In the genomic region with DNA sequence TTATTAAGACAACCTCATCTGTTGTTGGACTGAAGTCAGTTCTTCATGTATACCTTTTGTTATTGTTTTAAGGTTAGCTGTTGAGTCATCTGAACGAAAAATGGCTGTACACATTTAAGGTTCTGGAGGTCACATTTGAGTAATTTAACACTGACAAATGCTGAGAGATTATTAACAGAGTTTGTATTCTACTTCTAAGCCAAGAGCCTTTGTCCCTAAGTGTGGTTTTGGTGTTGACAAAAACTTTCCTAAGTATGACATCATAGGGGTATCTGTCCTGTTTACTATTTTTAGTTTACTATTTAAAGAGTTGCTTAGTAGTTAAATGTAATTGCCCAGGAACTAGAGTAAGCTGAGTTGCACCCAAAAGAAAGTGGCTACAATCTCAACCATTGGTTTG, we compare ENCODE assay signal across 10 cellular contexts.
DNase-seq lines count a peak whose midpoint lies in the region; ATAC-seq and TF ChIP-seq lines count a peak whose summit lies in the region.
"Had no signal": no experiment of that assay in that cellular context is flagged by ENCODE, and none has a peak within 500 bp of the region (broad histone marks: within the 10 kb centered on the region; RNA-seq: fewer than 3 reads in every experiment).

No MANE protein-coding gene starts in this region.

- H3K36me3 Mint-ChIP-seq in T-helper 2 cell treated with Interferon-gamma antibody and Interleukin-4, amounts not matched to agents 5 μg/mL and 100 μg/mL, for 36 hours (ENCODE audit: low read depth) = peaks cover 4% of the 10 kb centered on the region

- peaks cover 23% of the 10 kb centered on the region for H3K4me1 Mint-ChIP-seq in T-helper 2 cell treated with Interferon-gamma antibody and Interleukin-4, amounts not matched to agents 5 μg/mL and 100 μg/mL, for 36 hours (ENCODE audit: low read depth)

- no peak overlapping the region for H3K27ac Mint-ChIP-seq in T-helper 2 cell treated with Interferon-gamma antibody and Interleukin-4, amounts not matched to agents 5 μg/mL and 100 μg/mL, for 36 hours

- ATAC-seq in GM18502 (IDR thresholded peaks at IDR 0.05; ENCODE audit: poor library complexity, unreplicated experiment) = peak; percentile 69
- ATAC-seq in GM21447 (IDR thresholded peaks at IDR 0.05; ENCODE audit: unreplicated experiment) = peak; percentile 89
- peak; percentile 66 for ATAC-seq in HG03280 (IDR thresholded peaks at IDR 0.05; ENCODE audit: unreplicated experiment)

- no peaks in the 10 kb centered on the region for H3K27me3 Mint-ChIP-seq in T-helper 2 cell treated with Interferon-gamma antibody and Interleukin-4, amounts not matched to agents 5 μg/mL and 100 μg/mL, for 36 hours (ENCODE audit: low read depth)
- H3K27me3 Mint-ChIP-seq: CD4-positive, alpha-beta memory T cell had no signal

- DNase-seq in left ventricle myocardium inferior = no peak
- no peak for DNase-seq in NCI-H345 treated with DMSO at 0.1 percent for 48 hours (lab: John Stamatoyannopoulos, UW; ENCODE audit: unreplicated experiment)
- no peak for DNase-seq in T-helper 2 cell treated with Interferon-gamma antibody and Interleukin-4, amounts not matched to agents 5 μg/mL and 100 μg/mL, for 36 hours (ENCODE audit: low spot score)
- no peak for DNase-seq in HK-2 (ENCODE audit: unreplicated experiment)
- no peak for DNase-seq in HPDE6-E6E7 (ENCODE audit: extremely low spot score)
- DNase-seq: CD4-positive, alpha-beta memory T cell; NCI-H1694 had no signal

- peaks cover 9% of the 10 kb centered on the region for H3K9me3 Mint-ChIP-seq in T-helper 2 cell treated with Interferon-gamma antibody and Interleukin-4, amounts not matched to agents 5 μg/mL and 100 μg/mL, for 36 hours

- H3K9me3 ChIP-seq in left ventricle myocardium inferior (replicated peaks) = peaks cover 7% of the 10 kb centered on the region

- peak overlapping the region; percentile 38 for H3K27ac ChIP-seq in left ventricle myocardium inferior (replicated peaks)

- no peaks in the 10 kb centered on the region for H3K36me3 ChIP-seq in left ventricle myocardium inferior

- peaks cover 72% of the 10 kb centered on the region for H3K4me1 ChIP-seq in left ventricle myocardium inferior

- no peaks in the 10 kb centered on the region for H3K27me3 ChIP-seq in left ventricle myocardium inferior (ENCODE audit: low read depth)

- no peak overlapping the region for H3K4me3 Mint-ChIP-seq in T-helper 2 cell treated with Interferon-gamma antibody and Interleukin-4, amounts not matched to agents 5 μg/mL and 100 μg/mL, for 36 hours
- H3K4me3 Mint-ChIP-seq: CD4-positive, alpha-beta memory T cell had no signal

- intact Hi-C loops in left ventricle myocardium inferior (cut with micrococcal nuclease) = no loop called here

- H3K4me3 ChIP-seq in left ventricle myocardium inferior = peak overlapping the region; percentile 9

- no peak for TF ChIP-seq CTCF in left ventricle myocardium inferior (IDR thresholded peaks at IDR 0.05; ENCODE audit: borderline replicate concordance)
